ENCODE assay signal across 15 cellular contexts in genomic region chr10:103417148-103417469, GRCh38. TPM values are rescaled to one million over a fixed set of nuclear protein-coding genes. Genes with fewer than 3 reads are reported as not detected.
"Had no signal": no experiment of that assay in that cellular context is flagged by ENCODE, and none has a peak within 500 bp of the region (broad histone marks: within the 10 kb centered on the region; RNA-seq: fewer than 3 reads in every experiment).

No MANE protein-coding gene starts in this region.

RNA-seq across cellular contexts. Expression of gene CALHM1, which starts 41.6 kb away (rescaled TPM):
- total RNA-seq: kidney epithelial cell, left ventricle myocardium inferior, lower leg skin, lung, mesothelial cell of epicardium, mononuclear cell, osteoblast, prostate gland, sigmoid colon, temporal lobe, tibial nerve, upper lobe of left lung, urinary bladder, vagina had no signal
- polyA plus RNA-seq: lung, pancreas, urinary bladder had no signal
